Comparison of ENCODE assay signal across 15 cellular contexts in genomic region chr7:126720232-126720631, GRCh38.
A peak's percentile ranks its signal among the peaks of the same experiment; 100 is the strongest.
DNase-seq lines count a peak whose midpoint lies in the region; ATAC-seq and TF ChIP-seq lines count a peak whose summit lies in the region.
"Had no signal": no experiment of that assay in that cellular context is flagged by ENCODE, and none has a peak within 500 bp of the region (broad histone marks: within the 10 kb centered on the region; RNA-seq: fewer than 3 reads in every experiment).

No MANE protein-coding gene starts in this region.

- ATAC-seq in GM18868 (IDR thresholded peaks at IDR 0.05; ENCODE audit: unreplicated experiment), result peak; percentile 92
- ATAC-seq in GM21423 (IDR thresholded peaks at IDR 0.05; ENCODE audit: unreplicated experiment), result peak; percentile 88
- ATAC-seq in HG02973 (IDR thresholded peaks at IDR 0.05; ENCODE audit: unreplicated experiment), result peak; percentile 98
- peak; percentile 90 for ATAC-seq in HG03565 (IDR thresholded peaks at IDR 0.05; ENCODE audit: unreplicated experiment)
- ATAC-seq: stimulated activated memory B cell treated with anti-CD40 and anti-IgM and Interleukin-4, amounts not matched to agents 10 μg/mL and 1 μg/mL and 100 μg/mL, for 72 hours had no signal

- H3K4me3 Mint-ChIP-seq in type B pancreatic cell, result no peak overlapping the region
- H3K4me3 Mint-ChIP-seq: CD4-positive, CD25-positive, alpha-beta regulatory T cell; memory B cell; stimulated activated memory B cell treated with anti-CD40 and anti-IgM and Interleukin-4, amounts not matched to agents 10 μg/mL and 1 μg/mL and 100 μg/mL, for 72 hours had no signal

- no peaks in the 10 kb centered on the region for H3K9me3 Mint-ChIP-seq in type B pancreatic cell
- H3K9me3 Mint-ChIP-seq: stimulated activated memory B cell treated with anti-CD40 and anti-IgM and Interleukin-4, amounts not matched to agents 10 μg/mL and 1 μg/mL and 100 μg/mL, for 72 hours had no signal

- no peaks in the 10 kb centered on the region for H3K27me3 ChIP-seq in BE2C

- no peaks in the 10 kb centered on the region for H3K9me3 ChIP-seq in BE2C

- no peaks in the 10 kb centered on the region for H3K4me1 ChIP-seq in BE2C

- H3K27ac Mint-ChIP-seq in type B pancreatic cell, result no peak overlapping the region
- H3K27ac Mint-ChIP-seq: CD4-positive, CD25-positive, alpha-beta regulatory T cell; memory B cell; stimulated activated memory B cell treated with anti-CD40 and anti-IgM and Interleukin-4, amounts not matched to agents 10 μg/mL and 1 μg/mL and 100 μg/mL, for 72 hours had no signal

- TF ChIP-seq CTCF in type B pancreatic cell (conservative IDR thresholded peaks at IDR 0.05), result no peak
- no peak for TF ChIP-seq CTCF in BE2C (IDR thresholded peaks at IDR 0.05; ENCODE audit: low read depth, low read length)

- H3K36me3 ChIP-seq in BE2C, result no peaks in the 10 kb centered on the region

- H3K36me3 Mint-ChIP-seq in type B pancreatic cell, result no peaks in the 10 kb centered on the region
- H3K36me3 Mint-ChIP-seq: CD4-positive, CD25-positive, alpha-beta regulatory T cell; memory B cell; stimulated activated memory B cell treated with anti-CD40 and anti-IgM and Interleukin-4, amounts not matched to agents 10 μg/mL and 1 μg/mL and 100 μg/mL, for 72 hours had no signal

- no peaks in the 10 kb centered on the region for H3K27me3 Mint-ChIP-seq in type B pancreatic cell
- H3K27me3 Mint-ChIP-seq: CD4-positive, CD25-positive, alpha-beta regulatory T cell; stimulated activated memory B cell treated with anti-CD40 and anti-IgM and Interleukin-4, amounts not matched to agents 10 μg/mL and 1 μg/mL and 100 μg/mL, for 72 hours had no signal

- H3K4me1 Mint-ChIP-seq in type B pancreatic cell (ENCODE audit: unreplicated experiment), result peaks cover 12% of the 10 kb centered on the region
- H3K4me1 Mint-ChIP-seq: CD4-positive, CD25-positive, alpha-beta regulatory T cell; memory B cell; stimulated activated memory B cell treated with anti-CD40 and anti-IgM and Interleukin-4, amounts not matched to agents 10 μg/mL and 1 μg/mL and 100 μg/mL, for 72 hours had no signal

- no peak for DNase-seq in T-helper 2 cell
- no peak for DNase-seq in NCI-H2029 (lab: John Stamatoyannopoulos, UW)
- no peak for DNase-seq in type B pancreatic cell (ENCODE audit: extremely low spot score, unreplicated experiment)
- no peak for DNase-seq in BE2C
- DNase-seq: activated CD4-positive, alpha-beta T cell treated with anti-CD3 and anti-CD28 coated beads for 48 hours; CD4-positive, CD25-positive, alpha-beta regulatory T cell; central memory CD4-positive, alpha-beta T cell; NCI-H526 treated with DMSO at 0.1 percent for 48 hours had no signal

- H3K4me3 ChIP-seq in BE2C (ENCODE audit: low read depth, low read length), result no peak overlapping the region
- H3K4me3 ChIP-seq: SK-N-MC had no signal
